ENCODE assay signal across 8 cellular contexts in the genomic region with DNA sequence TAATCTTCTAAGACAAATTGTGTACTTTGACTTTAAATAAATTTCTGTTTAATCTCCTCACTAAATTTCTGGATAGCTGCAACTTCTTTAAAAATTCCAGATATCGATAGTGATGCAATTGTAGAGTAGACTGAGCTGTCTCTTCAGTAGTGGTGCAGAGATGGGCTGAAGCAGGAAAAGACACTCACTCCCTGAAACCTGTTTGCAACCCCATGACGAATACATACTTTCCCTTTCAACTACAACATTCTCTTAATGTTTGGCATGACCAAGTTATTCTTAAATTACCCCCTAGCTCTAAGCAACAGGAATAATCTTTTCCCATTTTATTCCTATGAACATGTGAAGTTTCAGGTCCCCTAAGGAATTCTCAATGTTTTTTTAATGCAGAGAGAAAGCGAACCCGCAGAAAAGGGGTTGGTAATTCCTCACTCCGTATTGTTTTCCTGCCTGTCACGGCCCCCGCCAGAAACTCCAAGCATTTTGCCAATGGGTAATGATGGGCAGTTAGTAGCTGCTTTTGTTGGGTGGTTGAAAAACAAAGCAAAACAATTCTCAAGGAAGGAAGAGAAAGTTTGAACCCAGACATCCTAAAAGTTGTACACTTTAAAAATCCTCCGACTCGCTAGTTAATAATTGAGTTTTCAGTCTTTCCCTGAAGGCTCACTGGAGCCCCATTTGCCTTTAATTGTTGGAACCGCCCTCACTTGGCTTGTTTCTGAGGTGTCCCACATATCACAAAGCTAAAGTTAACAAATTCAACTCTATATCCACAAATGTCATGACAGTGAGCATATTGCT. TPM values are rescaled to one million over a fixed set of nuclear protein-coding genes. Genes with fewer than 3 reads are reported as not detected.
DNase-seq lines count a peak whose midpoint lies in the region; ATAC-seq lines count a peak whose summit lies in the region.

No MANE protein-coding gene starts in this region.

- H3K4me3 ChIP-seq in iPS-18c (ENCODE audit: insufficient read depth, low read depth, low read length) (peak overlapping the region; percentile 62), skin epidermis (peak overlapping the region; percentile 21 to 51 (median 30))

- H3K4me3 Mint-ChIP-seq in activated T-helper 17 cell treated with anti-CD3 and anti-CD28 coated beads, Interleukin-2, amount 50 U/mL, for 72 hours, result peak overlapping the region; percentile 35

- no peaks in the 10 kb centered on the region for H3K9me3 ChIP-seq in iPS-18c (ENCODE audit: control insufficient read depth, insufficient read depth, low read length)

- H3K36me3 Mint-ChIP-seq in activated T-helper 17 cell treated with anti-CD3 and anti-CD28 coated beads, Interleukin-2, amount 50 U/mL, for 72 hours (ENCODE audit: low read depth), result no peaks in the 10 kb centered on the region

- DNase-seq in HCEC 1CT, result peak; percentile 37
- DNase-seq in T-helper 9 cell, result no peak

- H3K27ac ChIP-seq in skin epidermis, result peak overlapping the region in 13 of 21 experiments; percentile 9 to 71 (median 39)

- ATAC-seq in activated T-helper 17 cell treated with anti-CD3 and anti-CD28 coated beads, Interleukin-2, amount 50 U/mL, for 72 hours (replicated peaks), result peak; percentile 60
- ATAC-seq in HG03139 (IDR thresholded peaks at IDR 0.05; ENCODE audit: unreplicated experiment) (no peak), GM18861 (IDR thresholded peaks at IDR 0.05; ENCODE audit: unreplicated experiment) (no peak), esophagus mucosa (no peak)

- H3K27ac Mint-ChIP-seq in activated T-helper 17 cell treated with anti-CD3 and anti-CD28 coated beads, Interleukin-2, amount 50 U/mL, for 72 hours, result no peak overlapping the region

- H3K27me3 Mint-ChIP-seq in activated T-helper 17 cell treated with anti-CD3 and anti-CD28 coated beads, Interleukin-2, amount 50 U/mL, for 72 hours, result peaks cover 46% of the 10 kb centered on the region

- H3K9me3 Mint-ChIP-seq in activated T-helper 17 cell treated with anti-CD3 and anti-CD28 coated beads, Interleukin-2, amount 50 U/mL, for 72 hours, result no peaks in the 10 kb centered on the region

- H3K4me1 Mint-ChIP-seq in activated T-helper 17 cell treated with anti-CD3 and anti-CD28 coated beads, Interleukin-2, amount 50 U/mL, for 72 hours, result peaks cover 6% of the 10 kb centered on the region

RNA-seq across cellular contexts. Expression of gene THSD7A, which starts 1.2 kb away (rescaled TPM):
- under 1 TPM; 0.02 to 0.82 TPM for total RNA-seq in activated T-helper 17 cell treated with anti-CD3 and anti-CD28 coated beads, Interleukin-2, amount 50 U/mL, for 72 hours
- 1.00 TPM for total RNA-seq in esophagus mucosa
